In genomic region chr5:111948517-111948916, GRCh38 we compare ENCODE assay signal across 15 cellular contexts.
A peak's percentile ranks its signal among the peaks of the same experiment; 100 is the strongest.
DNase-seq lines count a peak whose midpoint lies in the region; ATAC-seq and TF ChIP-seq lines count a peak whose summit lies in the region.
"Had no signal": no experiment of that assay in that cellular context is flagged by ENCODE, and none has a peak within 500 bp of the region (broad histone marks: within the 10 kb centered on the region; RNA-seq: fewer than 3 reads in every experiment).

No MANE protein-coding gene starts in this region.

- no peak overlapping the region for H3K4me3 ChIP-seq in AG04449 (ENCODE audit: low read depth, low read length)
- no peak overlapping the region for H3K4me3 ChIP-seq in left lung
- H3K4me3 ChIP-seq: stomach had no signal

- no peaks in the 10 kb centered on the region for H3K4me1 Mint-ChIP-seq in progenitor cell of endocrine pancreas (ENCODE audit: low read depth)
- H3K4me1 Mint-ChIP-seq: endodermal cell, immature natural killer cell had no signal

- CTCF ChIA-PET in AG04449 (lab: Yijun Ruan, JAX): interaction anchor here (1.2 kb wide), 1 partner anchor 45 kb away, joined by 3 read pairs; no protein-coding TSS in a partner anchor

- H3K36me3 Mint-ChIP-seq in progenitor cell of endocrine pancreas (ENCODE audit: insufficient read depth): no peaks in the 10 kb centered on the region
- H3K36me3 Mint-ChIP-seq: activated naive CD8-positive, alpha-beta T cell; immature natural killer cell had no signal

- ATAC-seq in left lung (peak; percentile 71), GM21737 (IDR thresholded peaks at IDR 0.05; ENCODE audit: unreplicated experiment) (no peak)

- no peak overlapping the region for H3K27ac ChIP-seq in left lung
- H3K27ac ChIP-seq: stomach had no signal

- no peak overlapping the region for H3K27ac Mint-ChIP-seq in progenitor cell of endocrine pancreas
- H3K27ac Mint-ChIP-seq: activated naive CD8-positive, alpha-beta T cell; endodermal cell; immature natural killer cell had no signal

- intact Hi-C loops in left lung (cut with DNase I): no loop called here

- no peak overlapping the region for H3K4me3 Mint-ChIP-seq in progenitor cell of endocrine pancreas (ENCODE audit: low read depth)
- H3K4me3 Mint-ChIP-seq: activated naive CD8-positive, alpha-beta T cell; endodermal cell; immature natural killer cell had no signal

- peak; percentile 95 for DNase-seq in AG04449 (ENCODE audit: low read depth, low spot score)
- DNase-seq in LHCN-M2 (ENCODE audit: low read depth): peak; percentile 94
- DNase-seq in epidermal melanocyte (ENCODE audit: insufficient read length, low spot score): peak; percentile 41
- no peak for DNase-seq in left lung
- DNase-seq in NK-92 treated with Interleukin-12 subunit alpha and Interleukin-12 subunit beta, amount 100 ng/mL, for 24 hours (lab: John Stamatoyannopoulos, UW): no peak
- no peak for DNase-seq in nucleus accumbens (lab: John Stamatoyannopoulos, UW)
- no peak for DNase-seq in progenitor cell of endocrine pancreas (ENCODE audit: low spot score, unreplicated experiment)
- DNase-seq: ACHN; endodermal cell; immature natural killer cell; NCI-H187 treated with DMSO at 0.1 percent for 48 hours; stimulated activated CD4-positive, alpha-beta T cell treated with anti-CD3 and anti-CD28 coated beads, Interleukin-4, amount 100 ng/mL, for 24 hours; stomach had no signal

- TF ChIP-seq CTCF in AG04449 (IDR thresholded peaks at IDR 0.05; ENCODE audit: insufficient read depth, low read length, missing control alignments) (no peak), left lung (IDR thresholded peaks at IDR 0.05) (no peak), progenitor cell of endocrine pancreas (IDR thresholded peaks at IDR 0.05; ENCODE audit: unreplicated experiment) (no peak)

- H3K27me3 Mint-ChIP-seq in progenitor cell of endocrine pancreas: no peaks in the 10 kb centered on the region
- H3K27me3 Mint-ChIP-seq: activated naive CD8-positive, alpha-beta T cell had no signal

- H3K9me3 ChIP-seq in left lung: no peaks in the 10 kb centered on the region
- H3K9me3 ChIP-seq: stomach had no signal

- H3K4me1 ChIP-seq in left lung: no peaks in the 10 kb centered on the region
- H3K4me1 ChIP-seq: stomach had no signal

- H3K36me3 ChIP-seq in left lung: no peaks in the 10 kb centered on the region
- H3K36me3 ChIP-seq: stomach had no signal

- no peaks in the 10 kb centered on the region for H3K27me3 ChIP-seq in left lung
- H3K27me3 ChIP-seq: stomach had no signal

- no peaks in the 10 kb centered on the region for H3K9me3 Mint-ChIP-seq in progenitor cell of endocrine pancreas (ENCODE audit: low read depth)
- H3K9me3 Mint-ChIP-seq: endodermal cell, immature natural killer cell had no signal

- POLR2A ChIA-PET in AG04449 (lab: Yijun Ruan, JAX): interaction anchor here (1.0 to 3.0 kb wide), 3 partner anchors 19 to 191 kb away, joined by 3 to 12 read pairs (median 5); partner anchors contain the start of gene NREP

Comparison
In these comparisons a context has a peak if more than half of its experiments do, and no peak if none do; other contexts are left out.
1. DNase-seq: peak in AG04449 (single experiment), LHCN-M2 (single experiment) and epidermal melanocyte (single experiment); none in left lung (0 of 2), NK-92 treated with Interleukin-12 subunit alpha and Interleukin-12 subunit beta, amount 100 ng/mL, for 24 hours (single experiment), nucleus accumbens (0 of 56) and progenitor cell of endocrine pancreas (single experiment).